In the genomic region with DNA sequence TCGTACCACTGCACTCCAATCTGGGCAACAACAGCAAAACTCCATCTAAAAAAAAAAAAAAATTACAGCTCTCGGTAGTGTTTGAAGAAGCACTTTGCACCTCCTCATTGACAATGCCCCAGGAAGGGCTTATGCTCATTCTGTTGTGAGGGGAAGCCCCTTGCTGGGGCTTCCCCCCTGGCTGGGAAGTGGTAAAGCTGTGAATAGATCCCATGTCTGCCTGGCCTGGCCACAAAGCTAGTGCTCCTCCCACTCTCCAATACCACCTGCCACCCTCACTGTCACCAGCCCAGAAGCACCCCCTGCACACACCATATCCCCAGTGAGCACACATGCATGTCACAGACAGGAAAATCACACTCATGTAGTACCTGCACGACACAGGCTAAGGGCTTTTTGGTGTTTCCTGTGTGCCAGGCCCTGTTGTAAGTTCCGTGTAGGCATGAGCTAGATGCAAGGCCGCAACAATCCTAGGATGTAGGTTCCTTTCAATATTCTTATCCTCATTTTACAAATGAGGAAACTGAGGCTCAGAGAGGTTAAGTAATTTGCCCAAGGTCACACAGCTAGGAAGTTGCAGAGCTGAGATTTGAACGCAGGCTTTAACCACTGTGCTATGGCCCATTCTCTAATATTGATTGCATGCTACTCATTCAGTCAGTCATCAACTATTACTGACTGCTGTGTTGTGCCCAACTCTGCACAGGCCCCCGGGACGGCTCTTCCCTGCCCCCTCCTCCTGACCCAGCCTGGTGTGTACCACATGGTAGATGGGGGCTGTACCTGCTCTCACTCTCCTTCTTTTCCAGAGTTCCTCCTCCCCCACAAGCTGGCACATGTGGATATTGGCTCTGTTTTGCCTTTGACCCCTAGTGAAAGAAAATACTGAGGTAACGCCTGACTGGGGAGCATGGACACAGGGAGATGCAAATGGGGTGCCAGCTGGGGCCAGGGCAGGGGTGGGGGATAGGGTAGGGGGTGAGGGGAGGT, we compare ENCODE assay signal across 8 cellular contexts. TPM values are rescaled to one million over a fixed set of nuclear protein-coding genes. Genes with fewer than 3 reads are reported as not detected.
DNase-seq lines count a peak whose midpoint lies in the region; ATAC-seq and TF ChIP-seq lines count a peak whose summit lies in the region.

No MANE protein-coding gene starts in this region.

- H3K79me2 ChIP-seq in SK-N-SH (ENCODE audit: insufficient read depth) (no peaks in the 10 kb centered on the region; the same call in 1 of the 2 replicates), GM23248 (ENCODE audit: insufficient read depth) (peaks cover 40% of the 10 kb centered on the region)

- peak; percentile 39; the same call in 1 of the 2 replicates for TF ChIP-seq RAD21 in SK-N-SH (IDR thresholded peaks at IDR 0.05; ENCODE audit: low read length)

- TF ChIP-seq CTCF in SK-N-SH (IDR thresholded peaks at IDR 0.05) = peak; percentile 55

- no peak for TF ChIP-seq EP300 in SK-N-SH (IDR thresholded peaks at IDR 0.05; ENCODE audit: borderline replicate concordance in 1 of 2, low read depth in 1 of 2, low read length in 1 of 2)

- POLR2A ChIA-PET in SK-N-SH (lab: Yijun Ruan, JAX) = interaction anchor here (0.6 to 0.8 kb wide), 2 partner anchors 45 to 374 kb away, joined by 3 to 4 read pairs; no protein-coding TSS in a partner anchor

- H3K9ac ChIP-seq in SK-N-SH (no peak overlapping the region), GM23248 (peak overlapping the region; percentile 94)

- H2AFZ ChIP-seq in SK-N-SH (ENCODE audit: low read depth) (no peak overlapping the region), GM23248 (no peak overlapping the region)

- H3F3A ChIP-seq in SK-N-SH (replicated peaks; ENCODE audit: insufficient read depth) (peaks cover 49% of the 10 kb centered on the region), GM23248 (ENCODE audit: insufficient read depth) (peaks cover 72% of the 10 kb centered on the region)

- H3K9me3 ChIP-seq in SK-N-SH = no peaks in the 10 kb centered on the region
- H3K9me3 ChIP-seq in GM23248 (ENCODE audit: low read depth) = no peaks in the 10 kb centered on the region

- ATAC-seq in SK-N-SH treated with all-trans-retinoic acid at 6 μM for 48 hours = no peak
- ATAC-seq in stimulated activated naive CD8-positive, alpha-beta T cell treated with anti-CD3 and anti-CD28 coated beads, Interleukin-15, Interleukin-2, amounts not matched to agents 100 U/mL and 50 U/mL, for 24 hours = peak; percentile 96

- H3K27ac ChIP-seq in SK-N-SH (ENCODE audit: low read depth in 2 of 2, low read length in 1 of 2) = no peak overlapping the region
- H3K27ac ChIP-seq in GM23248 = peak overlapping the region; percentile 100; the same call in 1 of the 2 replicates

- DNase-seq in SK-N-SH (peak; percentile 56), GM23248 (peak; percentile 40), NCI-H524 (lab: John Stamatoyannopoulos, UW) (peak; percentile 64 to 73), dedifferentiated amniotic fluid mesenchymal stem cell (ENCODE audit: extremely low spot score) (peak; percentile 11), NCI-H1930 (lab: John Stamatoyannopoulos, UW) (no peak), NCI-H187 (lab: John Stamatoyannopoulos, UW) (no peak)
- DNase-seq in stimulated activated naive CD8-positive, alpha-beta T cell treated with anti-CD3 and anti-CD28 coated beads, Interleukin-15, Interleukin-2, amounts not matched to agents 100 U/mL and 50 U/mL, for 24 hours = peak; percentile 69

- CTCF ChIA-PET in SK-N-SH (lab: Yijun Ruan, JAX) = interaction anchor here (0.7 to 25.6 kb wide), 10 partner anchors 9 to 74 kb away, joined by 3 to 2150 read pairs (median 6); a partner anchor contains a TSS

- 80% methylated on average over 9 of the region's 9 CpGs for WGBS in SK-N-SH (ENCODE audit: low lambda C conversion rate)
- 83 to 85% methylated on average over 9 of the region's 9 CpGs for WGBS in GM23248 (ENCODE audit: low coverage in 1 of 2, low lambda C conversion rate in 2 of 2, missing lambda C conversion rate in 2 of 2), 2 experiments

- H3K4me3 ChIP-seq in SK-N-SH (ENCODE audit: low read depth in 2 of 2, low read length in 1 of 2) = no peak overlapping the region
- no peak overlapping the region for H3K4me3 ChIP-seq in GM23248

- no peak overlapping the region for H3K4me2 ChIP-seq in SK-N-SH
- H3K4me2 ChIP-seq in GM23248 (ENCODE audit: unreplicated experiment) = no peak overlapping the region

- no peaks in the 10 kb centered on the region for H3K27me3 ChIP-seq in SK-N-SH (ENCODE audit: insufficient read depth)
- H3K27me3 ChIP-seq in GM23248 (replicated peaks; ENCODE audit: insufficient read depth) = no peaks in the 10 kb centered on the region

- in situ Hi-C loops in GM23248 (cut with MboI) = no loop called here

- H3K4me1 ChIP-seq in SK-N-SH (ENCODE audit: control insufficient read depth in 1 of 2, insufficient read depth in 2 of 2, low read depth in 1 of 2, low read length in 1 of 2) (peaks cover 43 to 65% of the 10 kb centered on the region in 2 experiments), GM23248 (ENCODE audit: insufficient read depth) (peaks cover 84% of the 10 kb centered on the region)

- no peaks in the 10 kb centered on the region for H3K36me3 ChIP-seq in SK-N-SH (replicated peaks in 1 of 2; ENCODE audit: control insufficient read depth in 1 of 2, insufficient read depth in 2 of 2, low read length in 1 of 2)
- no peaks in the 10 kb centered on the region for H3K36me3 ChIP-seq in GM23248 (ENCODE audit: low read depth)

- no peaks in the 10 kb centered on the region for H4K20me1 ChIP-seq in SK-N-SH (ENCODE audit: insufficient read depth)
- no peaks in the 10 kb centered on the region for H4K20me1 ChIP-seq in GM23248 (ENCODE audit: insufficient read depth)

- H3K9me2 ChIP-seq in SK-N-SH (no peaks in the 10 kb centered on the region), GM23248 (ENCODE audit: insufficient read depth) (no peaks in the 10 kb centered on the region)

TF ChIP-seq in SK-N-SH, 30 proteins besides CTCF, POLR2A, EP300 and RAD21:
- TF ChIP-seq SMC3 (IDR thresholded peaks at IDR 0.05; ENCODE audit: low read depth, low read length) = peak; percentile 40
- TF ChIP-seq, protein P1, sequence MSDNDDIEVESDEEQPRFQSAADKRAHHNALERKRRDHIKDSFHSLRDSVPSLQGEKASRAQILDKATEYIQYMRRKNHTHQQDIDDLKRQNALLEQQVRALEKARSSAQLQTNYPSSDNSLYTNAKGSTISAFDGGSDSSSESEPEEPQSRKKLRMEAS (IDR thresholded peaks at IDR 0.05; ENCODE audit: low read depth) = no peak

TF ChIP-seq in SK-N-SH treated with all-trans-retinoic acid at 6 μM for 48 hours, 23 proteins besides CTCF, POLR2A, EP300 and RAD21 (continues in another document):
- TF ChIP-seq BACH2 (CRISPR knock-in tag; IDR thresholded peaks at IDR 0.05; ENCODE audit: borderline replicate concordance) (no peak), ISL1 (CRISPR knock-in tag; IDR thresholded peaks at IDR 0.05) (no peak), ZFP30 (CRISPR knock-in tag; IDR thresholded peaks at IDR 0.05) (no peak), GLIS3 (CRISPR knock-in tag; IDR thresholded peaks at IDR 0.05) (no peak), CSDC2 (CRISPR knock-in tag; IDR thresholded peaks at IDR 0.05) (no peak), ARNTL (CRISPR knock-in tag; IDR thresholded peaks at IDR 0.05; ENCODE audit: borderline replicate concordance, low read depth) (no peak), TCF4 (CRISPR knock-in tag; IDR thresholded peaks at IDR 0.05; ENCODE audit: borderline replicate concordance) (no peak), SNAI2 (CRISPR knock-in tag; IDR thresholded peaks at IDR 0.05) (no peak), OSR1 (CRISPR knock-in tag; IDR thresholded peaks at IDR 0.05) (no peak)
- TF ChIP-seq, protein P2, sequence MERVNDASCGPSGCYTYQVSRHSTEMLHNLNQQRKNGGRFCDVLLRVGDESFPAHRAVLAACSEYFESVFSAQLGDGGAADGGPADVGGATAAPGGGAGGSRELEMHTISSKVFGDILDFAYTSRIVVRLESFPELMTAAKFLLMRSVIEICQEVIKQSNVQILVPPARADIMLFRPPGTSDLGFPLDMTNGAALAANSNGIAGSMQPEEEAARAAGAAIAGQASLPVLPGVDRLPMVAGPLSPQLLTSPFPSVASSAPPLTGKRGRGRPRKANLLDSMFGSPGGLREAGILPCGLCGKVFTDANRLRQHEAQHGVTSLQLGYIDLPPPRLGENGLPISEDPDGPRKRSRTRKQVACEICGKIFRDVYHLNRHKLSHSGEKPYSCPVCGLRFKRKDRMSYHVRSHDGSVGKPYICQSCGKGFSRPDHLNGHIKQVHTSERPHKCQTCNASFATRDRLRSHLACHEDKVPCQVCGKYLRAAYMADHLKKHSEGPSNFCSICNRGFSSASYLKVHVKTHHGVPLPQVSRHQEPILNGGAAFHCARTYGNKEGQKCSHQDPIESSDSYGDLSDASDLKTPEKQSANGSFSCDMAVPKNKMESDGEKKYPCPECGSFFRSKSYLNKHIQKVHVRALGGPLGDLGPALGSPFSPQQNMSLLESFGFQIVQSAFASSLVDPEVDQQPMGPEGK (CRISPR knock-in tag; IDR thresholded peaks at IDR 0.05; ENCODE audit: borderline replicate concordance) = no peak
- TF ChIP-seq, protein P3, sequence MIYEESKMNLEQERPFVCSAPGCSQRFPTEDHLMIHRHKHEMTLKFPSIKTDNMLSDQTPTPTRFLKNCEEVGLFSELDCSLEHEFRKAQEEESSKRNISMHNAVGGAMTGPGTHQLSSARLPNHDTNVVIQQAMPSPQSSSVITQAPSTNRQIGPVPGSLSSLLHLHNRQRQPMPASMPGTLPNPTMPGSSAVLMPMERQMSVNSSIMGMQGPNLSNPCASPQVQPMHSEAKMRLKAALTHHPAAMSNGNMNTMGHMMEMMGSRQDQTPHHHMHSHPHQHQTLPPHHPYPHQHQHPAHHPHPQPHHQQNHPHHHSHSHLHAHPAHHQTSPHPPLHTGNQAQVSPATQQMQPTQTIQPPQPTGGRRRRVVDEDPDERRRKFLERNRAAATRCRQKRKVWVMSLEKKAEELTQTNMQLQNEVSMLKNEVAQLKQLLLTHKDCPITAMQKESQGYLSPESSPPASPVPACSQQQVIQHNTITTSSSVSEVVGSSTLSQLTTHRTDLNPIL (CRISPR knock-in tag; IDR thresholded peaks at IDR 0.05; ENCODE audit: low read depth) = no peak

RNA-seq across cellular contexts. Expression of a gene that starts 11.9 kb away (rescaled TPM):
- polyA plus RNA-seq in SK-N-SH (2012; rRNA removed) (265 and 1,461 TPM in 2 replicates), GM23248 (2016; fragmentation: Nextera tagmentation; extraction: Ambion mirVana) (15,283 and 15,653 TPM in 2 replicates)
- 757 and 1,045 TPM in 2 replicates for polyA plus RNA-seq in SK-N-SH (2012; cell fraction: cytosol; rRNA removed)
- 2,732 and 4,628 TPM in 2 replicates for polyA plus RNA-seq in SK-N-SH (2012; cell fraction: nucleus; rRNA removed)
- 6,472 and 7,860 TPM in 2 replicates for total RNA-seq in GM23248 (2014; rRNA removed; shearing (Covaris generic))

RNA-seq across cellular contexts. Expression of a gene that starts 47.5 kb away (rescaled TPM):
- polyA plus RNA-seq in SK-N-SH (2012; rRNA removed) (0.29 TPM in 1 of 2 replicates, not detected in the other), GM23248 (2016; fragmentation: Nextera tagmentation; extraction: Ambion mirVana) (1.4 and 1.8 TPM in 2 replicates)
- 0.04 and 0.07 TPM in 2 replicates for polyA plus RNA-seq in SK-N-SH (2012; cell fraction: cytosol; rRNA removed)
- 0.11 and 0.15 TPM in 2 replicates for polyA plus RNA-seq in SK-N-SH (2012; cell fraction: nucleus; rRNA removed)
- total RNA-seq in GM23248 (2014; rRNA removed; shearing (Covaris generic)) = 1.6 TPM in 1 of 2 replicates, not detected in the other

Comparison
In these comparisons a context has a peak if more than half of its experiments do, and no peak if none do; other contexts are left out.
1. DNase-seq: peak in SK-N-SH (single experiment), GM23248 (single experiment), NCI-H524 (2 of 2), dedifferentiated amniotic fluid mesenchymal stem cell (single experiment) and stimulated activated naive CD8-positive, alpha-beta T cell treated with anti-CD3 and anti-CD28 coated beads, Interleukin-15, Interleukin-2, amounts not matched to agents 100 U/mL and 50 U/mL, for 24 hours (single experiment); none in NCI-H1930 (0 of 2) and NCI-H187 (0 of 2).